Comparison of ENCODE assay signal across 27 cellular contexts in genomic region chr2:239040152-239040761, GRCh38.
A peak's percentile ranks its signal among the peaks of the same experiment; 100 is the strongest.
DNase-seq lines count a peak whose midpoint lies in the region; ATAC-seq, FAIRE-seq and TF ChIP-seq lines count a peak whose summit lies in the region.
"Had no signal": no experiment of that assay in that cellular context is flagged by ENCODE, and none has a peak within 500 bp of the region (broad histone marks: within the 10 kb centered on the region; RNA-seq: fewer than 3 reads in every experiment).

No MANE protein-coding gene starts in this region.

- TF ChIP-seq EP300 in HepG2 (IDR thresholded peaks at IDR 0.05; ENCODE audit: low read depth in 2 of 2, low read length in 2 of 2) (peak in 1 of 2 experiments; percentile 34; a peak in 1 of 4 replicates), HepG2 (CRISPR knock-in tag; IDR thresholded peaks at IDR 0.05; ENCODE audit: borderline replicate concordance) (no peak)

- in situ Hi-C loops in HepG2 (cut with HindIII; ENCODE audit: extremely low pct_ligation_motif_present, low pct_unique_long_range_greater_than_20kb), result no loop called here

- TF ChIP-seq POLR2A in HepG2 (IDR thresholded peaks at IDR 0.05; ENCODE audit: insufficient read depth in 1 of 2, low read depth in 2 of 2, low read length in 2 of 2), result peak in 1 of 2 experiments; percentile 13; a peak in 1 of 4 replicates
- no peak for TF ChIP-seq POLR2A in right lobe of liver (IDR thresholded peaks at IDR 0.05)
- no peak for TF ChIP-seq POLR2A in thyroid gland (IDR thresholded peaks at IDR 0.05)

- POLR2A ChIA-PET in HepG2 (lab: Yijun Ruan, JAX), result no interaction called here

- intact Hi-C loops in HepG2 (cut with micrococcal nuclease; ENCODE audit: unreplicated experiment) (loop anchor here (2.0 kb wide), 1 partner anchor 67 kb away; no protein-coding TSS in a partner anchor), right lobe of liver (cut with DNase I) (no loop called here), thyroid gland (cut with DNase I) (loop anchor here (10.0 kb wide), 1 partner anchor 955 kb away; no protein-coding TSS in a partner anchor)

- H3K36me3 ChIP-seq in HepG2 (replicated peaks in 1 of 2; ENCODE audit: control insufficient read depth in 1 of 2, insufficient read depth in 2 of 2, low read length in 2 of 2) (no peaks in the 10 kb centered on the region), right lobe of liver (no peaks in the 10 kb centered on the region), thyroid gland (no peaks in the 10 kb centered on the region)
- H3K36me3 ChIP-seq: BE2C, heart right ventricle, MG63, spleen, suprapubic skin had no signal

- H3K27me3 ChIP-seq in HepG2 (ENCODE audit: control insufficient read depth in 1 of 2, insufficient read depth in 2 of 2, low read length in 2 of 2) (peaks cover 0 to 30% of the 10 kb centered on the region in 2 experiments; a peak in 3 of 5 replicates), right lobe of liver (no peaks in the 10 kb centered on the region), thyroid gland (no peaks in the 10 kb centered on the region)
- H3K27me3 ChIP-seq: BE2C, heart right ventricle, MG63, suprapubic skin had no signal

- no peaks in the 10 kb centered on the region for H3K79me2 ChIP-seq in HepG2 (ENCODE audit: insufficient read depth, low read length)

- peak overlapping the region; percentile 82 for H3K4me2 ChIP-seq in HepG2 (ENCODE audit: low read depth, low read length)
- H3K4me2 ChIP-seq: A549 had no signal

- DNase-seq in HepG2 (ENCODE audit: low spot score) (peak; percentile 85), right lobe of liver (no peak), hippocampal formation (lab: John Stamatoyannopoulos, UW) (peak; percentile 62 to 80), nucleus accumbens (lab: John Stamatoyannopoulos, UW) (peak in 47 of 56 donors; percentile 7 to 82 (median 60)), NCI-H524 (lab: John Stamatoyannopoulos, UW) (no peak), NCI-H446 (lab: John Stamatoyannopoulos, UW) (no peak), thyroid gland (no peak)
- no peak for DNase-seq in stimulated activated naive CD8-positive, alpha-beta T cell treated with anti-CD3 and anti-CD28 coated beads, Interleukin-15, Interleukin-2, amounts not matched to agents 100 U/mL and 50 U/mL, for 24 hours
- DNase-seq: activated CD4-positive, alpha-beta T cell treated with anti-CD3 and anti-CD28 coated beads for 36 hours; activated CD8-positive, alpha-beta T cell treated with anti-CD3 and anti-CD28 coated beads, Interleukin-2, amount 10 ng/mL, durations not matched to agents 7 days and 5 days; activated effector memory CD4-positive, alpha-beta T cell treated with anti-CD3 and anti-CD28 coated beads, Interleukin-2, amount 50 U/mL, for 16 hours; activated T-cell treated with anti-CD3 and anti-CD28 coated beads for 4 hours; BE2C; DMS153; effector memory CD4-positive, alpha-beta T cell; heart right ventricle; KG1; MG63; naive B cell; NCI-H1105 treated with DMSO at 0.1 percent for 48 hours; NCI-H2029; NCI-H226; NCI-H82; spleen had no signal

- H3K27ac ChIP-seq in HepG2 (ENCODE audit: extremely low read length, insufficient read depth, low read length), result no peak overlapping the region
- no peak overlapping the region for H3K27ac ChIP-seq in right lobe of liver
- H3K27ac ChIP-seq in thyroid gland, result no peak overlapping the region
- H3K27ac ChIP-seq: A549, heart right ventricle, spleen, suprapubic skin had no signal

- H3K4me3 ChIP-seq in HepG2 (replicated peaks in 1 of 3; ENCODE audit: insufficient read depth in 1 of 3, low read depth in 2 of 3, low read length in 3 of 3), result peak overlapping the region; percentile 9 to 54 (median 21); a peak in 3 of 6 replicates
- H3K4me3 ChIP-seq in right lobe of liver, result no peak overlapping the region
- no peak overlapping the region for H3K4me3 ChIP-seq in thyroid gland (replicated peaks in 1 of 3)
- H3K4me3 ChIP-seq: A549, heart right ventricle, MG63, spleen, suprapubic skin had no signal

- H3K4me1 ChIP-seq in HepG2 (ENCODE audit: insufficient read depth, low read length) (peaks cover 22% of the 10 kb centered on the region), right lobe of liver (no peaks in the 10 kb centered on the region), thyroid gland (peaks cover 0 to 3% of the 10 kb centered on the region in 2 donors)
- H3K4me1 ChIP-seq: BE2C had no signal

- peak; percentile 34 for FAIRE-seq in HepG2 (lab: Jason Lieb, UNC)
- FAIRE-seq: A549 had no signal

- TF ChIP-seq RAD21 in HepG2 (CRISPR knock-in tag; IDR thresholded peaks at IDR 0.05), result no peak

- CTCF ChIA-PET in HepG2 (lab: Yijun Ruan, JAX; ENCODE audit: low intra/inter-chr PET ratio, low total read pairs), result interaction anchor here (1.1 kb wide), 1 partner anchor 66 kb away, joined by 3 read pairs; no protein-coding TSS in a partner anchor

- WGBS in HepG2 (ENCODE audit: low lambda C conversion rate), result 7% methylated on average over 12 of the region's 15 CpGs
- WGBS in right lobe of liver (ENCODE audit: insufficient coverage, low coverage, low lambda C conversion rate, missing lambda C conversion rate), result 70% methylated on average over 5 of the region's 15 CpGs
- WGBS in thyroid gland, 2 donors, result 76% methylated on average over 11 to 13 of the region's 15 CpGs

- H3K9me3 ChIP-seq in HepG2 (ENCODE audit: low read length) (no peaks in the 10 kb centered on the region), right lobe of liver (no peaks in the 10 kb centered on the region), thyroid gland (no peaks in the 10 kb centered on the region)
- H3K9me3 ChIP-seq: A549, BE2C, heart right ventricle, MG63, spleen, suprapubic skin had no signal

- H3K9ac ChIP-seq in HepG2 (ENCODE audit: insufficient read depth, low read depth, low read length), result peak overlapping the region; percentile 50

- ATAC-seq in HepG2, result peak; percentile 79
- no peak for ATAC-seq in right lobe of liver
- no peak for ATAC-seq in stimulated activated naive CD8-positive, alpha-beta T cell treated with anti-CD3 and anti-CD28 coated beads, Interleukin-15, Interleukin-2, amounts not matched to agents 100 U/mL and 50 U/mL, for 24 hours
- ATAC-seq: A549; activated CD4-positive, alpha-beta T cell treated with anti-CD3 and anti-CD28 coated beads for 36 hours; activated CD8-positive, alpha-beta T cell treated with anti-CD3 and anti-CD28 coated beads, Interleukin-2, amount 10 ng/mL, durations not matched to agents 7 days and 5 days; heart right ventricle; left lobe of liver had no signal

- H4K20me1 ChIP-seq in HepG2 (ENCODE audit: insufficient read depth, low read length), result no peaks in the 10 kb centered on the region

- TF ChIP-seq CTCF in HepG2 (CRISPR knock-in tag; IDR thresholded peaks at IDR 0.05) (peak; percentile 21; the same call in 1 of the 2 replicates), right lobe of liver (IDR thresholded peaks at IDR 0.05) (no peak), thyroid gland (IDR thresholded peaks at IDR 0.05) (no peak)

- BruUV-seq in HepG2 (replicated peaks; lab: Mats Ljungman, UMichigan), result no TSS peak

- H2AFZ ChIP-seq in HepG2 (ENCODE audit: low read length), result no peak overlapping the region

TF ChIP-seq in HepG2, 621 proteins besides CTCF, POLR2A, EP300 and RAD21 (continues in another document):
- peak; percentile 86 for TF ChIP-seq SOX5 (CRISPR knock-in tag; IDR thresholded peaks at IDR 0.05; ENCODE audit: borderline replicate concordance)
- no peak for TF ChIP-seq GABPB1 (CRISPR knock-in tag; IDR thresholded peaks at IDR 0.05)
- 0 out of 2 replicates have a peak, but pooled peaks have one; percentile 45 for TF ChIP-seq REXO4 (CRISPR knock-in tag; IDR thresholded peaks at IDR 0.05; ENCODE audit: borderline replicate concordance)
- no peak for TF ChIP-seq SMAD1 (CRISPR knock-in tag; IDR thresholded peaks at IDR 0.05; ENCODE audit: borderline replicate concordance, low read depth)
- TF ChIP-seq PAF1 (CRISPR knock-in tag; IDR thresholded peaks at IDR 0.05), result no peak
- no peak for TF ChIP-seq KMT2A (CRISPR knock-in tag; IDR thresholded peaks at IDR 0.05)
- TF ChIP-seq SOX6 (IDR thresholded peaks at IDR 0.05), result no peak
- TF ChIP-seq SOX6 (CRISPR knock-in tag; IDR thresholded peaks at IDR 0.05), result peak; percentile 91
- no peak for TF ChIP-seq POLR2AphosphoS2 (IDR thresholded peaks at IDR 0.05; ENCODE audit: low read depth, low read length)
- TF ChIP-seq, protein P1, sequence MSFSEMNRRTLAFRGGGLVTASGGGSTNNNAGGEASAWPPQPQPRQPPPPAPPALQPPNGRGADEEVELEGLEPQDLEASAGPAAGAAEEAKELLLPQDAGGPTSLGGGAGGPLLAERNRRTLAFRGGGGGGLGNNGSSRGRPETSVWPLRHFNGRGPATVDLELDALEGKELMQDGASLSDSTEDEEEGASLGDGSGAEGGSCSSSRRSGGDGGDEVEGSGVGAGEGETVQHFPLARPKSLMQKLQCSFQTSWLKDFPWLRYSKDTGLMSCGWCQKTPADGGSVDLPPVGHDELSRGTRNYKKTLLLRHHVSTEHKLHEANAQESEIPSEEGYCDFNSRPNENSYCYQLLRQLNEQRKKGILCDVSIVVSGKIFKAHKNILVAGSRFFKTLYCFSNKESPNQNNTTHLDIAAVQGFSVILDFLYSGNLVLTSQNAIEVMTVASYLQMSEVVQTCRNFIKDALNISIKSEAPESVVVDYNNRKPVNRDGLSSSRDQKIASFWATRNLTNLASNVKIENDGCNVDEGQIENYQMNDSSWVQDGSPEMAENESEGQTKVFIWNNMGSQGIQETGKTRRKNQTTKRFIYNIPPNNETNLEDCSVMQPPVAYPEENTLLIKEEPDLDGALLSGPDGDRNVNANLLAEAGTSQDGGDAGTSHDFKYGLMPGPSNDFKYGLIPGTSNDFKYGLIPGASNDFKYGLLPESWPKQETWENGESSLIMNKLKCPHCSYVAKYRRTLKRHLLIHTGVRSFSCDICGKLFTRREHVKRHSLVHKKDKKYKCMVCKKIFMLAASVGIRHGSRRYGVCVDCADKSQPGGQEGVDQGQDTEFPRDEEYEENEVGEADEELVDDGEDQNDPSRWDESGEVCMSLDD (CRISPR knock-in tag; IDR thresholded peaks at IDR 0.05; ENCODE audit: borderline replicate concordance), result peak; percentile 94
- no peak for TF ChIP-seq ETS1 (CRISPR knock-in tag; IDR thresholded peaks at IDR 0.05)
- TF ChIP-seq ZNF292 (CRISPR knock-in tag; IDR thresholded peaks at IDR 0.05; ENCODE audit: borderline replicate concordance, low read depth), result no peak
- no peak for TF ChIP-seq RBAK (CRISPR knock-in tag; IDR thresholded peaks at IDR 0.05)
- TF ChIP-seq NR1H2 (CRISPR knock-in tag; IDR thresholded peaks at IDR 0.05; ENCODE audit: borderline replicate concordance, low read depth), result 0 out of 2 replicates have a peak, but pooled peaks have one; percentile 51

Comparison
In these comparisons a context has a peak if more than half of its experiments do, and no peak if none do; other contexts are left out.
1. DNase-seq: peak in HepG2 (single experiment), hippocampal formation (2 of 2) and nucleus accumbens (47 of 56); none in right lobe of liver (0 of 3), NCI-H524 (0 of 2), NCI-H446 (0 of 2), thyroid gland (0 of 2) and stimulated activated naive CD8-positive, alpha-beta T cell treated with anti-CD3 and anti-CD28 coated beads, Interleukin-15, Interleukin-2, amounts not matched to agents 100 U/mL and 50 U/mL, for 24 hours (single experiment).
2. H3K4me3 ChIP-seq: peak in HepG2 (3 of 3); none in right lobe of liver (0 of 3) and thyroid gland (0 of 3).
3. intact Hi-C loops: an anchor here in HepG2 (2.0 kb wide) and thyroid gland (10.0 kb wide); none called in right lobe of liver.